8 cellular contexts compared by ENCODE assay signal in the genomic region with DNA sequence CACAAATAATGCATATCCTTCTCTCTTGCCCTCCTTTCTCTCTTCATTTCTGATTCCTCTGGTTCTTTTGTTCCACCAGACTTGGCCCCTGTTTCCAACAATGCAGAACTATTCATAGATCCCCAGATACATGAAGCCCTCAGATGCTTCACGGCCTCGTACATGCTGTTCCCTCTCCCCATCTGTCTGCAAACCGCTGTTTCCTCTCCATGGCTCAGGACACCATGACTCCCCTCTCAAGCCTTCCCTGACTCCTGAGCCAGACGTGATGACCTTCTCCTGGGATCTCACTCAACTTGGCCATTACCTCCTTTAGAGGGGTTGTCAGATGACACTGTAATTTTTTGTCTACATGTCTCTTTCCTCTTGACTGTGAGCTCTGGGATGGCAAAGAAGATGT. TPM values are rescaled to one million over a fixed set of nuclear protein-coding genes. Genes with fewer than 3 reads are reported as not detected.
"Had no signal": no experiment of that assay in that cellular context is flagged by ENCODE, and none has a peak within 500 bp of the region (broad histone marks: within the 10 kb centered on the region; RNA-seq: fewer than 3 reads in every experiment).

No MANE protein-coding gene starts in this region.

- DNase-seq: GM23248, GOT3, H7, HFFc6, IMR-90 had no signal

- H3K9ac ChIP-seq: GM23248 had no signal

- H3K9me3 ChIP-seq: HAP-1 had no signal

- H3K36me3 ChIP-seq: HAP-1 had no signal

- H3K4me1 ChIP-seq: HAP-1 had no signal

- H3K4me3 ChIP-seq: GM23248, HAP-1 had no signal

- ATAC-seq: HCT116 had no signal

- H3K27ac ChIP-seq: GM23248, HL-60 had no signal

- H2AFZ ChIP-seq: GM23248 had no signal

- H3K9me3 Mint-ChIP-seq: HFFc6 had no signal

- H3K27ac Mint-ChIP-seq: HFFc6 had no signal

- H3K4me3 Mint-ChIP-seq: HFFc6 had no signal

RNA-seq across cellular contexts. Expression of a gene that starts 15.5 kb away (rescaled TPM):
- polyA plus RNA-seq: IMR-90 had no signal
